Comparison of ENCODE assay signal across 9 cellular contexts in genomic region chr1:118247593-118247992, GRCh38.
DNase-seq lines count a peak whose midpoint lies in the region; ATAC-seq and TF ChIP-seq lines count a peak whose summit lies in the region.
"Had no signal": no experiment of that assay in that cellular context is flagged by ENCODE, and none has a peak within 500 bp of the region (broad histone marks: within the 10 kb centered on the region; RNA-seq: fewer than 3 reads in every experiment).

No MANE protein-coding gene starts in this region.

- no peaks in the 10 kb centered on the region for H3K9me3 ChIP-seq in OCI-LY7 (ENCODE audit: low read length)
- no peaks in the 10 kb centered on the region for H3K9me3 ChIP-seq in hepatocyte (ENCODE audit: low read depth)

- H4K20me1 ChIP-seq in OCI-LY7 (ENCODE audit: insufficient read depth, low read length), result no peaks in the 10 kb centered on the region
- H4K20me1 ChIP-seq in hepatocyte (ENCODE audit: insufficient read depth, poor library complexity, severe bottlenecking), result no peaks in the 10 kb centered on the region

- H3K9me2 ChIP-seq in OCI-LY7 (ENCODE audit: insufficient read depth, low read length), result no peaks in the 10 kb centered on the region
- no peaks in the 10 kb centered on the region for H3K9me2 ChIP-seq in hepatocyte (replicated peaks; ENCODE audit: insufficient read depth)

- H3K4me2 ChIP-seq in OCI-LY7 (ENCODE audit: low read length), result no peak overlapping the region
- H3K4me2 ChIP-seq in hepatocyte, result no peak overlapping the region
- H3K4me2 ChIP-seq: KMS-11 had no signal

- H3K4me1 ChIP-seq in OCI-LY7 (ENCODE audit: insufficient read depth, low read length, poor library complexity, severe bottlenecking) (no peaks in the 10 kb centered on the region), hepatocyte (ENCODE audit: insufficient read depth) (no peaks in the 10 kb centered on the region)

- H2AFZ ChIP-seq in OCI-LY7 (ENCODE audit: low read length) (no peak overlapping the region), hepatocyte (no peak overlapping the region)

- no peak overlapping the region for H3K27ac Mint-ChIP-seq in natural killer cell

- H3K27ac ChIP-seq in OCI-LY7 (ENCODE audit: low read depth, low read length, poor library complexity, severe bottlenecking) (no peak overlapping the region), hepatocyte (no peak overlapping the region)
- H3K27ac ChIP-seq: KMS-11 had no signal

- H3K27me3 Mint-ChIP-seq in natural killer cell (ENCODE audit: low read depth in 2 of 2), result no peaks in the 10 kb centered on the region

- no peaks in the 10 kb centered on the region for H3K79me2 ChIP-seq in OCI-LY7 (ENCODE audit: insufficient read depth, low read depth, low read length)
- no peaks in the 10 kb centered on the region for H3K79me2 ChIP-seq in hepatocyte

- intact Hi-C loops in OCI-LY7 (cut with micrococcal nuclease; ENCODE audit: unreplicated experiment) (no loop called here), natural killer cell (cut with micrococcal nuclease) (no loop called here)

- no peak overlapping the region for H3K4me3 ChIP-seq in AG09309 (ENCODE audit: control insufficient read depth, low read depth, low read length)
- H3K4me3 ChIP-seq in OCI-LY7 (ENCODE audit: low read depth, low read length, poor library complexity, severe bottlenecking), result no peak overlapping the region
- H3K4me3 ChIP-seq in hepatocyte, result no peak overlapping the region

- H3K36me3 ChIP-seq in OCI-LY7 (ENCODE audit: insufficient read depth, low read length), result no peaks in the 10 kb centered on the region
- H3K36me3 ChIP-seq in hepatocyte (replicated peaks; ENCODE audit: insufficient read depth, low read depth), result no peaks in the 10 kb centered on the region

- no peak overlapping the region for H3K4me3 Mint-ChIP-seq in natural killer cell

- ATAC-seq in GM21576 (IDR thresholded peaks at IDR 0.05; ENCODE audit: unreplicated experiment) (no peak), GM21526 (IDR thresholded peaks at IDR 0.05; ENCODE audit: low FRiP score, unreplicated experiment) (no peak), natural killer cell (no peak)

- POLR2A ChIA-PET in OCI-LY7 (lab: Charles Lee), result no interaction called here

- WGBS in hepatocyte (ENCODE audit: low lambda C conversion rate, missing lambda C conversion rate), result 64% methylated on average over 3 of the region's 3 CpGs

- CTCF ChIA-PET in OCI-LY7 (lab: Charles Lee; ENCODE audit: unreplicated experiment), result no interaction called here

- peak; percentile 67 for TF ChIP-seq CTCF in AG09309 (IDR thresholded peaks at IDR 0.05; ENCODE audit: control insufficient read depth, insufficient read depth, low read depth, low read length, missing control alignments)
- peak; percentile 60 for TF ChIP-seq CTCF in OCI-LY7 (conservative IDR thresholded peaks at IDR 0.05; ENCODE audit: low read length)
- peak; percentile 33 for TF ChIP-seq CTCF in hepatocyte (IDR thresholded peaks at IDR 0.05; ENCODE audit: poor library complexity)
- no peak for TF ChIP-seq CTCF in natural killer cell (IDR thresholded peaks at IDR 0.05)

- H3K27me3 ChIP-seq in hepatocyte, result no peaks in the 10 kb centered on the region

- no peak for DNase-seq in AG09309 (ENCODE audit: low read depth)
- DNase-seq in H4 (ENCODE audit: low spot score), result peak; percentile 30
- peak; percentile 1 for DNase-seq in OCI-LY7 (ENCODE audit: low spot score)
- no peak for DNase-seq in hepatocyte (ENCODE audit: low spot score)
- no peak for DNase-seq in natural killer cell
- no peak for DNase-seq in occipital lobe (lab: John Stamatoyannopoulos, UW)

- H3K36me3 Mint-ChIP-seq in natural killer cell, result no peaks in the 10 kb centered on the region

- no TSS peak for BruUV-seq in OCI-LY7 (replicated peaks; lab: Mats Ljungman, UMichigan)

- peaks cover 6 to 11% of the 10 kb centered on the region in 2 donors for H3K9me3 Mint-ChIP-seq in natural killer cell

- H3K4me1 Mint-ChIP-seq in natural killer cell, result no peaks in the 10 kb centered on the region

Comparison
In these comparisons a context has a peak if more than half of its experiments do, and no peak if none do; other contexts are left out.
1. DNase-seq: peak in H4 (single experiment) and OCI-LY7 (single experiment); none in AG09309 (single experiment), hepatocyte (single experiment), natural killer cell (single experiment) and occipital lobe (single experiment).